2 cellular contexts compared by ENCODE assay signal in the genomic region with DNA sequence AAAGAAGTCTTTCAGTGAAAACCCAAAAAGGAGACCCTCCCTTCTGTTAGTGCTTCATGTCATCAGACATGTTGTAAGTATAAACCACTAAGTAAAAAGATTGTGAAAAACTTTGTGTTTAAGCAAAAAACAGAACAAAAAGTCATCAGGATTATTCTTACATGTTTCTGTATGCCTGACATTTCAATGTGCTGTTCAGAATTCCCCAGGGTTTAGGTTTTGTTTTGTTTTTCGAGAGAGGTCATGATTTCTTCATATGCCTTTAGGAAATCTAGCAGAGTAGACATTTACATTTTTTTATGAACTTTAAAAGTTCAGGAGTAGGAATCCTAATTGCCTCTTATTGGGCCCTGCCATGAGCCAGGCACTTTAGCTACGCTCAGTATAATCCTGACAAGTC.
TF ChIP-seq lines count a peak whose summit lies in the region.

No MANE protein-coding gene starts in this region.

TF ChIP-seq in A549, 52 proteins besides CTCF, POLR2A, EP300 and RAD21 (continued from another document):
- TF ChIP-seq, protein P1, sequence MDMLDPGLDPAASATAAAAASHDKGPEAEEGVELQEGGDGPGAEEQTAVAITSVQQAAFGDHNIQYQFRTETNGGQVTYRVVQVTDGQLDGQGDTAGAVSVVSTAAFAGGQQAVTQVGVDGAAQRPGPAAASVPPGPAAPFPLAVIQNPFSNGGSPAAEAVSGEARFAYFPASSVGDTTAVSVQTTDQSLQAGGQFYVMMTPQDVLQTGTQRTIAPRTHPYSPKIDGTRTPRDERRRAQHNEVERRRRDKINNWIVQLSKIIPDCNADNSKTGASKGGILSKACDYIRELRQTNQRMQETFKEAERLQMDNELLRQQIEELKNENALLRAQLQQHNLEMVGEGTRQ (IDR thresholded peaks at IDR 0.05): no peak
- TF ChIP-seq SMC3 (IDR thresholded peaks at IDR 0.05): no peak
- no peak for TF ChIP-seq TFCP2L1 (CRISPR knock-in tag; IDR thresholded peaks at IDR 0.05)
- TF ChIP-seq, protein P2, sequence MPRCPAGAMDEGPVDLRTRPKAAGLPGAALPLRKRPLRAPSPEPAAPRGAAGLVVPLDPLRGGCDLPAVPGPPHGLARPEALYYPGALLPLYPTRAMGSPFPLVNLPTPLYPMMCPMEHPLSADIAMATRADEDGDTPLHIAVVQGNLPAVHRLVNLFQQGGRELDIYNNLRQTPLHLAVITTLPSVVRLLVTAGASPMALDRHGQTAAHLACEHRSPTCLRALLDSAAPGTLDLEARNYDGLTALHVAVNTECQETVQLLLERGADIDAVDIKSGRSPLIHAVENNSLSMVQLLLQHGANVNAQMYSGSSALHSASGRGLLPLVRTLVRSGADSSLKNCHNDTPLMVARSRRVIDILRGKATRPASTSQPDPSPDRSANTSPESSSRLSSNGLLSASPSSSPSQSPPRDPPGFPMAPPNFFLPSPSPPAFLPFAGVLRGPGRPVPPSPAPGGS (IDR thresholded peaks at IDR 0.05): no peak
- TF ChIP-seq FOXS1 (CRISPR knock-in tag; IDR thresholded peaks at IDR 0.05): no peak
- no peak for TF ChIP-seq ZSCAN20 (CRISPR knock-in tag; IDR thresholded peaks at IDR 0.05)
- TF ChIP-seq, protein P3, sequence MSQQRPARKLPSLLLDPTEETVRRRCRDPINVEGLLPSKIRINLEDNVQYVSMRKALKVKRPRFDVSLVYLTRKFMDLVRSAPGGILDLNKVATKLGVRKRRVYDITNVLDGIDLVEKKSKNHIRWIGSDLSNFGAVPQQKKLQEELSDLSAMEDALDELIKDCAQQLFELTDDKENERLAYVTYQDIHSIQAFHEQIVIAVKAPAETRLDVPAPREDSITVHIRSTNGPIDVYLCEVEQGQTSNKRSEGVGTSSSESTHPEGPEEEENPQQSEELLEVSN (IDR thresholded peaks at IDR 0.05; ENCODE audit: borderline replicate concordance, low read depth): no peak
- no peak for TF ChIP-seq POLR2AphosphoS2 (conservative IDR thresholded peaks at IDR 0.05; ENCODE audit: low read length)
- TF ChIP-seq HOXB13 (CRISPR knock-in tag; IDR thresholded peaks at IDR 0.05; ENCODE audit: low read depth): no peak
- TF ChIP-seq TP53 (CRISPR knock-in tag; IDR thresholded peaks at IDR 0.05): no peak
- TF ChIP-seq JUNB (IDR thresholded peaks at IDR 0.05): no peak
- no peak for TF ChIP-seq JUN (IDR thresholded peaks at IDR 0.05)
- TF ChIP-seq, protein P4, sequence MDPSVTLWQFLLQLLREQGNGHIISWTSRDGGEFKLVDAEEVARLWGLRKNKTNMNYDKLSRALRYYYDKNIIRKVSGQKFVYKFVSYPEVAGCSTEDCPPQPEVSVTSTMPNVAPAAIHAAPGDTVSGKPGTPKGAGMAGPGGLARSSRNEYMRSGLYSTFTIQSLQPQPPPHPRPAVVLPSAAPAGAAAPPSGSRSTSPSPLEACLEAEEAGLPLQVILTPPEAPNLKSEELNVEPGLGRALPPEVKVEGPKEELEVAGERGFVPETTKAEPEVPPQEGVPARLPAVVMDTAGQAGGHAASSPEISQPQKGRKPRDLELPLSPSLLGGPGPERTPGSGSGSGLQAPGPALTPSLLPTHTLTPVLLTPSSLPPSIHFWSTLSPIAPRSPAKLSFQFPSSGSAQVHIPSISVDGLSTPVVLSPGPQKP (IDR thresholded peaks at IDR 0.05; ENCODE audit: low read depth, low read length): no peak
- TF ChIP-seq EHMT2 (IDR thresholded peaks at IDR 0.05; ENCODE audit: low read depth): no peak

TF ChIP-seq in HepG2, 621 proteins besides CTCF, POLR2A, EP300 and RAD21 (continued from another document):
- TF ChIP-seq SALL2 (CRISPR knock-in tag; IDR thresholded peaks at IDR 0.05) (no peak), JDP2 (CRISPR knock-in tag; IDR thresholded peaks at IDR 0.05; ENCODE audit: borderline replicate concordance) (no peak)
